ENCODE assay signal across 1 cellular context in the genomic region with DNA sequence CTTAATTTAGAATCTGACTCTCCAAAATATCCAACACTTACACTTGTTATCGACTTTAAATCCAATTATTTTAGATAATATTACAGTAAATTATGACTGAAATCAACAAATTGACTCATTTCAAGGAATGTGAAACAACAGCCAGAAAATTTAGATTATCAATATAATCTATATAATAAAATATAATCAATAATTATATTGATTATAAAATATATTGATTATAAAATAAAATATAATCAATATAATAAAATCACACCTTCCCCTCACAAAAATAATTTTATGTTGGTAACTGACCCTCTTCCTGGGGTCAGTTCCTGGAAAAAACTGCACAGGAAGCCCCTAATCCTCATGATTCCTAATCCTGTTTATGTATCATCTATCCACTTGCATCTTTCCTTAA.
TF ChIP-seq lines count a peak whose summit lies in the region.

No MANE protein-coding gene starts in this region.

TF ChIP-seq in endothelial cell of umbilical vein, 7 proteins besides CTCF, POLR2A, EP300 and RAD21 (continued from another document):
- TF ChIP-seq, protein P1, sequence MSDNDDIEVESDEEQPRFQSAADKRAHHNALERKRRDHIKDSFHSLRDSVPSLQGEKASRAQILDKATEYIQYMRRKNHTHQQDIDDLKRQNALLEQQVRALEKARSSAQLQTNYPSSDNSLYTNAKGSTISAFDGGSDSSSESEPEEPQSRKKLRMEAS (IDR thresholded peaks at IDR 0.05; ENCODE audit: insufficient read depth, insufficient read length) = no peak
- TF ChIP-seq JUN (IDR thresholded peaks at IDR 0.05; ENCODE audit: borderline replicate concordance, insufficient read depth, insufficient read length, low read depth) (no peak), POLR2AphosphoS5 (IDR thresholded peaks at IDR 0.05; ENCODE audit: insufficient read depth, low read depth, low read length) (no peak)
